In the genomic region with DNA sequence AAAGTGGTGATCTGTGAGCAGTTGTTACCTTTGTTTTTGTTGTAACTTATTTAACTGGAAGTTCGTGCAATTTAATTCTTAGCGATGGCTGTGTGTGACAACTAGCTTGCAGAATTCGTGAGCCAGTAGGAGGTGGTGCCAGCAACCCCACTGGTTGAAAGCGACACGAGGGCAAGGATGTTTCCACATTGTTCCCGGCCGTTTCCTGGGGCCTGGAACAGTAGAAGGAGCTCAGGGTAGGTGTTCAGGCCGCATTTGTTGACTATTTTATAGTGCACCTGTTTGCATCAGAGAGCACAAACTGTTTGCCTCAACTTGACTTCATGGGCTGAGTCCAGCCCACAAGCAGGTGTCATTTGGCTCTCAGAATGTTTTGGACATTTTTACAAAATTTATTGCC, we compare ENCODE assay signal across 23 cellular contexts.
DNase-seq lines count a peak whose midpoint lies in the region; ATAC-seq and TF ChIP-seq lines count a peak whose summit lies in the region.
"Had no signal": no experiment of that assay in that cellular context is flagged by ENCODE, and none has a peak within 500 bp of the region (broad histone marks: within the 10 kb centered on the region; RNA-seq: fewer than 3 reads in every experiment).

No MANE protein-coding gene starts in this region.

- no peak for TF ChIP-seq POLR2A in stomach (IDR thresholded peaks at IDR 0.05)

- H3K4me3 ChIP-seq in left ventricle myocardium inferior (no peak overlapping the region), lower lobe of right lung (no peak overlapping the region), stomach (no peak overlapping the region)
- H3K4me3 ChIP-seq: GM12878, smooth muscle cell had no signal

- DNase-seq in left ventricle myocardium inferior, result no peak
- DNase-seq in Right ventricle myocardium inferior (ENCODE audit: missing footprints), result no peak
- DNase-seq in lower lobe of right lung, result no peak
- no peak for DNase-seq in stomach
- DNase-seq in stimulated activated CD4-positive, alpha-beta T cell treated with anti-CD3 and anti-CD28 coated beads, Interleukin-2, amount 100 ng/mL, for 48 hours, result no peak
- DNase-seq in osteocyte (ENCODE audit: extremely low spot score, unreplicated experiment), result no peak
- no peak for DNase-seq in activated gamma-delta T cell treated with Interleukin-2 at 50 U/mL for 16 hours
- DNase-seq: activated CD4-positive, alpha-beta T cell treated with anti-CD3 and anti-CD28 coated beads for 1 hour; activated CD8-positive, alpha-beta T cell treated with anti-CD3 and anti-CD28 coated beads, Interleukin-2, amount 10 ng/mL, durations not matched to agents 7 days and 5 days; CD4-positive, alpha-beta memory T cell; islet precursor cell; mesendoderm; NCI-H146; NCI-H446 treated with DMSO at 0.1 percent for 48 hours; stimulated activated CD4-positive, alpha-beta T cell treated with anti-CD3 and anti-CD28 coated beads, Interleukin-1b, Interleukin-23, amount 100 ng/mL, for 48 hours; T-helper 17 cell had no signal

- H3K36me3 Mint-ChIP-seq in osteocyte (ENCODE audit: unreplicated experiment), result no peaks in the 10 kb centered on the region
- H3K36me3 Mint-ChIP-seq: CD4-positive, alpha-beta memory T cell had no signal

- WGBS in stomach, 5 donors, result 85 to 91% (median 89%) methylated on average over 8 of the region's 8 CpGs

- H3K4me1 Mint-ChIP-seq in osteocyte (ENCODE audit: unreplicated experiment), result peaks cover 37% of the 10 kb centered on the region

- ATAC-seq in Right ventricle myocardium inferior (no peak), lower lobe of right lung (no peak), GM18519 (IDR thresholded peaks at IDR 0.05; ENCODE audit: low FRiP score, unreplicated experiment) (no peak)
- ATAC-seq: activated CD8-positive, alpha-beta T cell treated with anti-CD3 and anti-CD28 coated beads, Interleukin-2, amount 10 ng/mL, durations not matched to agents 7 days and 5 days; GM12878; HCT116; SK-N-SH treated with all-trans-retinoic acid at 6 μM for 48 hours; T-helper 17 cell had no signal

- TF ChIP-seq CTCF in left ventricle myocardium inferior (IDR thresholded peaks at IDR 0.05; ENCODE audit: borderline replicate concordance), result no peak
- TF ChIP-seq CTCF in lower lobe of right lung (IDR thresholded peaks at IDR 0.05), result no peak
- no peak for TF ChIP-seq CTCF in stomach (IDR thresholded peaks at IDR 0.05)
- TF ChIP-seq CTCF in osteocyte (IDR thresholded peaks at IDR 0.05), result no peak

- no peak overlapping the region for H3K4me3 Mint-ChIP-seq in osteocyte (ENCODE audit: unreplicated experiment)
- H3K4me3 Mint-ChIP-seq: activated CD8-positive, alpha-beta T cell treated with anti-CD3 and anti-CD28 coated beads, Interleukin-2, amount 10 ng/mL, durations not matched to agents 7 days and 5 days; CD4-positive, alpha-beta memory T cell; T-helper 17 cell had no signal

- no peaks in the 10 kb centered on the region for H3K9me3 Mint-ChIP-seq in osteocyte (ENCODE audit: unreplicated experiment)
- H3K9me3 Mint-ChIP-seq: activated T-helper 2 cell treated with anti-CD3 and anti-CD28 coated beads, Interferon-gamma antibody, Interleukin-2, Interleukin-4, amounts not matched to agents 10 μg/mL and 5 μg/mL and 100 μg/mL, durations not matched to agents 14 hours and 24 hours and 36 hours; CD4-positive, alpha-beta memory T cell had no signal

- H3K9me3 ChIP-seq in left ventricle myocardium inferior (replicated peaks) (no peaks in the 10 kb centered on the region), lower lobe of right lung (no peaks in the 10 kb centered on the region), stomach (no peaks in the 10 kb centered on the region)
- H3K9me3 ChIP-seq: neutrophil had no signal

- H3K4me1 ChIP-seq in left ventricle myocardium inferior (peaks cover 70% of the 10 kb centered on the region), lower lobe of right lung (peaks cover 51% of the 10 kb centered on the region), stomach (peaks cover 40 to 74% (median 54%) of the 10 kb centered on the region in 4 donors)

- intact Hi-C loops in left ventricle myocardium inferior (cut with micrococcal nuclease), result no loop called here
- intact Hi-C loops in Right ventricle myocardium inferior (cut with DNase I), result loop anchor here (2.0 to 5.0 kb wide), 3 partner anchors 121 to 207 kb away; partner anchors contain the start of gene CEBPB
- intact Hi-C loops in lower lobe of right lung (cut with DNase I), result no loop called here
- intact Hi-C loops in stomach (cut with DNase I; ENCODE audit: low total_unique reads), result loop anchor here (10.0 kb wide), 1 partner anchor 57 kb away; no protein-coding TSS in a partner anchor

- H3K27ac ChIP-seq in left ventricle myocardium inferior (replicated peaks), result peak overlapping the region; percentile 94
- peak overlapping the region; percentile 79 for H3K27ac ChIP-seq in lower lobe of right lung
- peak overlapping the region in 4 of 5 donors; percentile 77 to 88 (median 82) for H3K27ac ChIP-seq in stomach
- H3K27ac ChIP-seq: neutrophil had no signal

- no peaks in the 10 kb centered on the region for H3K27me3 Mint-ChIP-seq in osteocyte (ENCODE audit: unreplicated experiment)
- H3K27me3 Mint-ChIP-seq: CD4-positive, alpha-beta memory T cell had no signal

- no peaks in the 10 kb centered on the region for H3K36me3 ChIP-seq in left ventricle myocardium inferior
- no peaks in the 10 kb centered on the region for H3K36me3 ChIP-seq in lower lobe of right lung
- no peaks in the 10 kb centered on the region for H3K36me3 ChIP-seq in stomach
- H3K36me3 ChIP-seq: neutrophil had no signal

- H3K27ac Mint-ChIP-seq in osteocyte (ENCODE audit: unreplicated experiment), result no peak overlapping the region
- H3K27ac Mint-ChIP-seq: activated CD8-positive, alpha-beta T cell treated with anti-CD3 and anti-CD28 coated beads, Interleukin-2, amount 10 ng/mL, durations not matched to agents 7 days and 5 days; activated T-helper 2 cell treated with anti-CD3 and anti-CD28 coated beads, Interferon-gamma antibody, Interleukin-2, Interleukin-4, amounts not matched to agents 10 μg/mL and 5 μg/mL and 100 μg/mL, durations not matched to agents 14 hours and 24 hours and 36 hours; T-helper 17 cell had no signal

- TF ChIP-seq EP300 in stomach (IDR thresholded peaks at IDR 0.05), result no peak

- H3K27me3 ChIP-seq in left ventricle myocardium inferior (ENCODE audit: low read depth) (no peaks in the 10 kb centered on the region), lower lobe of right lung (ENCODE audit: low read depth) (no peaks in the 10 kb centered on the region), stomach (no peaks in the 10 kb centered on the region)
- H3K27me3 ChIP-seq: neutrophil had no signal

Comparison
In these comparisons a context has a peak if more than half of its experiments do, and no peak if none do; other contexts are left out.
1. intact Hi-C loops: an anchor here in Right ventricle myocardium inferior (2.0 to 5.0 kb wide) and stomach (10.0 kb wide); none called in left ventricle myocardium inferior and lower lobe of right lung.